Comparison of ENCODE assay signal across 20 cellular contexts in the genomic region with DNA sequence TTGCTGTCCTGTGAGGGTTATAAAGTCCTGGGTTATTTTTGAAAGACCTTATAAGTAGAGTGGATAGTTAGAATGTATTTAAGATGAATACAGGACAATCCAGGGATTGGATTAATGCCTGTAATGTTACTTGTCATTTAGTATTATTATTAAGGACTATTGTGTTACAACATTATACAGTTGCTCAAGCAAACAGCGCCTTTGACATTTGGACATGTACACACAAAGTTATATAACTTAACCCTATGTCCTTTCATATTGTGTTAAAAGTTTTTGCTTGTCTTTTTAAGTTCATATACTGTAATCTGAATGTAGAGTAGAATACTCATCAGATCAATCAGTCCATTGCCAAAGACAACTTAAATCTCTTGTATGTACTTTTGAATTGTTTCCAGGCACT. TPM values are rescaled to one million over a fixed set of nuclear protein-coding genes. Genes with fewer than 3 reads are reported as not detected.
DNase-seq lines count a peak whose midpoint lies in the region; ATAC-seq and TF ChIP-seq lines count a peak whose summit lies in the region.
"Had no signal": no experiment of that assay in that cellular context is flagged by ENCODE, and none has a peak within 500 bp of the region (broad histone marks: within the 10 kb centered on the region; RNA-seq: fewer than 3 reads in every experiment).

No MANE protein-coding gene starts in this region.

- WGBS in SK-N-SH (ENCODE audit: low lambda C conversion rate) = 84% methylated on average over 1 of the region's 1 CpG
- no CpG with 5 or more reads among the region's 1 CpG for WGBS in mesenchymal stem cell

- intact Hi-C loops in PC-9 (cut with micrococcal nuclease; ENCODE audit: unreplicated experiment) = no loop called here

- no peak overlapping the region for H3K18ac ChIP-seq in mesenchymal stem cell (ENCODE audit: low read depth in 1 of 2, low read length in 2 of 2)

- TF ChIP-seq CTCF in SK-N-SH (IDR thresholded peaks at IDR 0.05) (no peak), PC-9 (conservative IDR thresholded peaks at IDR 0.05) (no peak)

- TF ChIP-seq EP300 in SK-N-SH (IDR thresholded peaks at IDR 0.05; ENCODE audit: borderline replicate concordance in 1 of 2, low read depth in 1 of 2, low read length in 1 of 2) = no peak

- no peak overlapping the region for H3K23ac ChIP-seq in mesenchymal stem cell (ENCODE audit: low read length in 2 of 2)

- peaks cover 0 to 6% of the 10 kb centered on the region in 2 experiments; a peak in 2 of 4 replicates for H3K4me1 ChIP-seq in SK-N-SH (ENCODE audit: control insufficient read depth in 1 of 2, insufficient read depth in 2 of 2, low read depth in 1 of 2, low read length in 1 of 2)
- peaks cover 26% of the 10 kb centered on the region for H3K4me1 ChIP-seq in PC-9 (replicated peaks; ENCODE audit: insufficient read depth)
- no peaks in the 10 kb centered on the region for H3K4me1 ChIP-seq in mesenchymal stem cell (ENCODE audit: control insufficient read depth, insufficient read depth, low read depth, low read length)
- peaks cover 5% of the 10 kb centered on the region for H3K4me1 ChIP-seq in rectal smooth muscle tissue (ENCODE audit: control insufficient read depth, insufficient read depth, low read length)

- 0 out of 2 replicates have a peak overlapping the region, but pooled peaks have one; percentile 86 for H3K4me2 ChIP-seq in SK-N-SH
- H3K4me2 ChIP-seq in PC-9 = peak overlapping the region; percentile 91
- H3K4me2 ChIP-seq in mesenchymal stem cell (ENCODE audit: low read length, poor library complexity, severe bottlenecking) = no peak overlapping the region

- H2BK12ac ChIP-seq in mesenchymal stem cell (ENCODE audit: low read length in 2 of 2) = no peak overlapping the region

- no peak overlapping the region for H2BK15ac ChIP-seq in mesenchymal stem cell (ENCODE audit: low read depth, poor library complexity, severe bottlenecking)

- H3K36me3 ChIP-seq in SK-N-SH (replicated peaks in 1 of 2; ENCODE audit: control insufficient read depth in 1 of 2, insufficient read depth in 2 of 2, low read length in 1 of 2) (no peaks in the 10 kb centered on the region), PC-9 (ENCODE audit: low read depth) (no peaks in the 10 kb centered on the region), mesenchymal stem cell (ENCODE audit: control insufficient read depth in 1 of 2, insufficient read depth in 2 of 2, low read depth in 1 of 2, low read length in 2 of 2) (no peaks in the 10 kb centered on the region), rectal smooth muscle tissue (ENCODE audit: control insufficient read depth, insufficient read depth, low read length) (no peaks in the 10 kb centered on the region)

- DNase-seq in SK-N-SH = no peak
- DNase-seq in PC-9 = no peak
- DNase-seq in mesenchymal stem cell = peak; percentile 18
- DNase-seq in SKM-1 (lab: John Stamatoyannopoulos, UW; ENCODE audit: unreplicated experiment) = no peak
- DNase-seq in A172 (ENCODE audit: low spot score) = no peak
- DNase-seq: 8988T, Caco-2, DMS79, NCI-H1930, NCI-H510A treated with DMSO at 0.1 percent for 48 hours, RPMI8226 had no signal

- no peak overlapping the region for H4K8ac ChIP-seq in mesenchymal stem cell (ENCODE audit: low read length)

- H2BK120ac ChIP-seq in mesenchymal stem cell (ENCODE audit: low read depth, low read length) = no peak overlapping the region

- H3K9me2 ChIP-seq in SK-N-SH (no peaks in the 10 kb centered on the region), PC-9 (ENCODE audit: insufficient read depth) (no peaks in the 10 kb centered on the region)

- H3K27ac ChIP-seq in SK-N-SH (ENCODE audit: low read depth in 2 of 2, low read length in 1 of 2) (no peak overlapping the region), PC-9 (peak overlapping the region; percentile 17; the same call in 1 of the 2 replicates), mesenchymal stem cell (ENCODE audit: low read length, poor library complexity, severe bottlenecking) (no peak overlapping the region), rectal smooth muscle tissue (ENCODE audit: low read depth, low read length) (peak overlapping the region; percentile 12)

- peaks cover 3% of the 10 kb centered on the region for H3K79me1 ChIP-seq in mesenchymal stem cell (replicated peaks; ENCODE audit: low read length, poor library complexity, severe bottlenecking)

- no peak overlapping the region for H3K14ac ChIP-seq in mesenchymal stem cell (ENCODE audit: low read length in 2 of 2)

- H3K79me2 ChIP-seq in SK-N-SH (ENCODE audit: insufficient read depth) (no peaks in the 10 kb centered on the region), PC-9 (ENCODE audit: low read depth) (peaks cover 59% of the 10 kb centered on the region)

- no peaks in the 10 kb centered on the region for H3K27me3 ChIP-seq in SK-N-SH (ENCODE audit: insufficient read depth)
- no peaks in the 10 kb centered on the region for H3K27me3 ChIP-seq in PC-9 (ENCODE audit: insufficient read depth, low read depth)
- H3K27me3 ChIP-seq in mesenchymal stem cell (ENCODE audit: control insufficient read depth in 1 of 2, insufficient read depth in 1 of 2, low read length in 2 of 2) = no peaks in the 10 kb centered on the region
- no peaks in the 10 kb centered on the region for H3K27me3 ChIP-seq in rectal smooth muscle tissue (ENCODE audit: control insufficient read depth, insufficient read depth, low read length)

- BruUV-seq in PC-9 (replicated peaks; lab: Mats Ljungman, UMichigan) = no TSS peak

- no peak for ATAC-seq in SK-N-SH treated with all-trans-retinoic acid at 6 μM for 48 hours
- no peak for ATAC-seq in GM18502 (IDR thresholded peaks at IDR 0.05; ENCODE audit: poor library complexity, unreplicated experiment)
- ATAC-seq: GM12878, HCT116 had no signal

- H3K9ac ChIP-seq in SK-N-SH = no peak overlapping the region
- H3K9ac ChIP-seq in mesenchymal stem cell (ENCODE audit: low read length) = no peak overlapping the region
- no peak overlapping the region for H3K9ac ChIP-seq in rectal smooth muscle tissue (ENCODE audit: low read length)

- no peak overlapping the region for H3K4me3 ChIP-seq in SK-N-SH (ENCODE audit: low read depth in 2 of 2, low read length in 1 of 2)
- peak overlapping the region; percentile 64; the same call in 1 of the 2 replicates for H3K4me3 ChIP-seq in PC-9
- H3K4me3 ChIP-seq in mesenchymal stem cell (ENCODE audit: insufficient read depth in 1 of 2, low read depth in 1 of 2, low read length in 2 of 2) = no peak overlapping the region
- H3K4me3 ChIP-seq in rectal smooth muscle tissue (ENCODE audit: low read length) = no peak overlapping the region
- H3K4me3 ChIP-seq: GM12878 had no signal

- no peak for TF ChIP-seq RAD21 in SK-N-SH (IDR thresholded peaks at IDR 0.05; ENCODE audit: low read length)

- H2AFZ ChIP-seq in SK-N-SH (ENCODE audit: low read depth) (no peak overlapping the region), PC-9 (no peak overlapping the region), mesenchymal stem cell (ENCODE audit: low read depth, low read length) (no peak overlapping the region)

- CTCF ChIA-PET in SK-N-SH (lab: Yijun Ruan, JAX) = no interaction called here
- CTCF ChIA-PET in PC-9 (lab: Charles Lee) = no interaction called here

- peaks cover 20% of the 10 kb centered on the region for H3F3A ChIP-seq in SK-N-SH (replicated peaks; ENCODE audit: insufficient read depth)
- peaks cover 4% of the 10 kb centered on the region; the same call in 1 of the 2 replicates for H3F3A ChIP-seq in PC-9 (ENCODE audit: insufficient read depth, low read depth)

- POLR2A ChIA-PET in SK-N-SH (lab: Yijun Ruan, JAX) = no interaction called here
- POLR2A ChIA-PET in PC-9 (lab: Charles Lee; ENCODE audit: unreplicated experiment) = no interaction called here

- no peak overlapping the region for H4K91ac ChIP-seq in mesenchymal stem cell (ENCODE audit: low read length)

- no peak overlapping the region for H2AK5ac ChIP-seq in mesenchymal stem cell (ENCODE audit: low read length, severe bottlenecking)

- H4K20me1 ChIP-seq in SK-N-SH (ENCODE audit: insufficient read depth) (no peaks in the 10 kb centered on the region), PC-9 (ENCODE audit: insufficient read depth) (no peaks in the 10 kb centered on the region)

- no peak overlapping the region for H3K4ac ChIP-seq in mesenchymal stem cell (ENCODE audit: low read depth in 1 of 2, low read length in 2 of 2)

- H2BK5ac ChIP-seq in mesenchymal stem cell (ENCODE audit: low read depth, low read length, poor library complexity, severe bottlenecking) = no peak overlapping the region

- H3K9me3 ChIP-seq in SK-N-SH (no peaks in the 10 kb centered on the region), PC-9 (ENCODE audit: insufficient read depth, low read depth) (no peaks in the 10 kb centered on the region), mesenchymal stem cell (ENCODE audit: control insufficient read depth, low read length) (no peaks in the 10 kb centered on the region)
- H3K9me3 ChIP-seq: Caco-2 had no signal

TF ChIP-seq in SK-N-SH, 30 proteins besides CTCF, POLR2A, EP300 and RAD21:
- TF ChIP-seq MEF2A (IDR thresholded peaks at IDR 0.05; ENCODE audit: borderline replicate concordance, low read depth) = no peak

TF ChIP-seq in SK-N-SH treated with all-trans-retinoic acid at 6 μM for 48 hours, 23 proteins besides CTCF, POLR2A, EP300 and RAD21 (continues in another document):
- TF ChIP-seq, protein P1, sequence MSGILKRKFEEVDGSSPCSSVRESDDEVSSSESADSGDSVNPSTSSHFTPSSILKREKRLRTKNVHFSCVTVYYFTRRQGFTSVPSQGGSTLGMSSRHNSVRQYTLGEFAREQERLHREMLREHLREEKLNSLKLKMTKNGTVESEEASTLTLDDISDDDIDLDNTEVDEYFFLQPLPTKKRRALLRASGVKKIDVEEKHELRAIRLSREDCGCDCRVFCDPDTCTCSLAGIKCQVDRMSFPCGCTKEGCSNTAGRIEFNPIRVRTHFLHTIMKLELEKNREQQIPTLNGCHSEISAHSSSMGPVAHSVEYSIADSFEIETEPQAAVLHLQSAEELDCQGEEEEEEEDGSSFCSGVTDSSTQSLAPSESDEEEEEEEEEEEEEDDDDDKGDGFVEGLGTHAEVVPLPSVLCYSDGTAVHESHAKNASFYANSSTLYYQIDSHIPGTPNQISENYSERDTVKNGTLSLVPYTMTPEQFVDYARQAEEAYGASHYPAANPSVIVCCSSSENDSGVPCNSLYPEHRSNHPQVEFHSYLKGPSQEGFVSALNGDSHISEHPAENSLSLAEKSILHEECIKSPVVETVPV (CRISPR knock-in tag; IDR thresholded peaks at IDR 0.05) = no peak
- TF ChIP-seq TOX (CRISPR knock-in tag; IDR thresholded peaks at IDR 0.05; ENCODE audit: borderline replicate concordance) = no peak
- no peak for TF ChIP-seq CSDC2 (CRISPR knock-in tag; IDR thresholded peaks at IDR 0.05)
- TF ChIP-seq ZFP3 (CRISPR knock-in tag; IDR thresholded peaks at IDR 0.05) = no peak
- TF ChIP-seq SNAI2 (CRISPR knock-in tag; IDR thresholded peaks at IDR 0.05) = no peak
- no peak for TF ChIP-seq TCF4 (CRISPR knock-in tag; IDR thresholded peaks at IDR 0.05; ENCODE audit: borderline replicate concordance)
- no peak for TF ChIP-seq GLIS3 (CRISPR knock-in tag; IDR thresholded peaks at IDR 0.05)

RNA-seq across cellular contexts. Expression of a gene that starts 2.0 kb away (rescaled TPM):
- 1.5 and 1.8 TPM in 2 replicates for polyA plus RNA-seq in SK-N-SH (2012; rRNA removed)
- 1.8 and 2.1 TPM in 2 replicates for polyA plus RNA-seq in SK-N-SH (2012; cell fraction: cytosol; rRNA removed)
- 2.3 and 4.9 TPM in 2 replicates for polyA plus RNA-seq in SK-N-SH (2012; cell fraction: nucleus; rRNA removed)
- total RNA-seq in PC-9 (2021) = 4.4 and 5.0 TPM in 2 replicates
- polyA plus RNA-seq in mesenchymal stem cell (2013, experiment 1 of 2) = 2.5 TPM
- polyA plus RNA-seq in mesenchymal stem cell (2013, experiment 2 of 2) = 2.5 TPM
- 4.0 and 4.8 TPM in 2 replicates for total RNA-seq in A172 (2014; rRNA removed; shearing (Covaris generic))
- total RNA-seq: G401, GM12878, HT-29 had no signal
- polyA plus RNA-seq: CD14-positive monocyte, IgD-negative memory B cell had no signal

Comparison
In these comparisons a context has a peak if more than half of its experiments do, and no peak if none do; other contexts are left out.
1. H3K27ac ChIP-seq: peak in PC-9 (single experiment) and rectal smooth muscle tissue (single experiment); none in SK-N-SH (0 of 2) and mesenchymal stem cell (single experiment).